Comparison of ENCODE assay signal across 12 cellular contexts in genomic region chr12:132430838-132431826, GRCh38. TPM values are rescaled to one million over a fixed set of nuclear protein-coding genes. Genes with fewer than 3 reads are reported as not detected.
A peak's percentile ranks its signal among the peaks of the same experiment; 100 is the strongest.
DNase-seq lines count a peak whose midpoint lies in the region; ATAC-seq and TF ChIP-seq lines count a peak whose summit lies in the region.
"Had no signal": no experiment of that assay in that cellular context is flagged by ENCODE, and none has a peak within 500 bp of the region (broad histone marks: within the 10 kb centered on the region; RNA-seq: fewer than 3 reads in every experiment).

No MANE protein-coding gene starts in this region.

- peaks cover 0 to 57% (median 0%) of the 10 kb centered on the region in 11 experiments; a peak in 7 of 22 replicates for H3K27me3 ChIP-seq in BLaER1 treated with 17β-estradiol and CSF1 and Interleukin-3, amounts not matched to agents 10 nM and 100 nM
- peaks cover 3% of the 10 kb centered on the region for H3K27me3 ChIP-seq in CD8-positive, alpha-beta memory T cell (ENCODE audit: insufficient read depth, low read length, poor library complexity, severe bottlenecking)
- H3K27me3 ChIP-seq: testis had no signal

- H3K36me3 ChIP-seq in BLaER1 treated with 17β-estradiol and CSF1 and Interleukin-3, amounts not matched to agents 10 nM and 100 nM = peaks cover 0 to 7% (median 0%) of the 10 kb centered on the region in 11 experiments; a peak in 6 of 22 replicates
- no peaks in the 10 kb centered on the region for H3K36me3 ChIP-seq in CD8-positive, alpha-beta memory T cell (ENCODE audit: insufficient read depth, low read length)
- H3K36me3 ChIP-seq in OCI-LY7 (ENCODE audit: insufficient read depth, low read length) = no peaks in the 10 kb centered on the region
- H3K36me3 ChIP-seq: adrenal gland, spleen had no signal

- H3K4me1 ChIP-seq in BLaER1 treated with 17β-estradiol and CSF1 and Interleukin-3, amounts not matched to agents 10 nM and 100 nM = peaks cover 50 to 98% (median 87%) of the 10 kb centered on the region in 10 experiments
- peaks cover 41% of the 10 kb centered on the region for H3K4me1 ChIP-seq in CD8-positive, alpha-beta memory T cell (ENCODE audit: insufficient read depth, low read length)
- H3K4me1 ChIP-seq in OCI-LY7 (ENCODE audit: insufficient read depth, low read length, poor library complexity, severe bottlenecking) = peaks cover 16% of the 10 kb centered on the region

- ATAC-seq in left lobe of liver = peak; percentile 60
- ATAC-seq in GM19455 (IDR thresholded peaks at IDR 0.05; ENCODE audit: unreplicated experiment) = no peak
- no peak for ATAC-seq in HG03442 (IDR thresholded peaks at IDR 0.05; ENCODE audit: unreplicated experiment)
- no peak for ATAC-seq in HG02840 (IDR thresholded peaks at IDR 0.05; ENCODE audit: low FRiP score, unreplicated experiment)

- H3K9me3 ChIP-seq in BLaER1 treated with 17β-estradiol and CSF1 and Interleukin-3, amounts not matched to agents 10 nM and 100 nM (replicated peaks in 1 of 11) = peaks cover 7 to 15% (median 8%) of the 10 kb centered on the region in 11 experiments
- no peaks in the 10 kb centered on the region for H3K9me3 ChIP-seq in CD8-positive, alpha-beta memory T cell (ENCODE audit: low read length)
- H3K9me3 ChIP-seq in OCI-LY7 (ENCODE audit: low read length) = no peaks in the 10 kb centered on the region
- H3K9me3 ChIP-seq: adrenal gland, spleen, testis had no signal

- H3K79me2 ChIP-seq in OCI-LY7 (ENCODE audit: insufficient read depth, low read depth, low read length) = no peaks in the 10 kb centered on the region

- peaks cover 0 to 26% (median 0%) of the 10 kb centered on the region in 11 experiments; a peak in 3 of 22 replicates for H4K20me1 ChIP-seq in BLaER1 treated with 17β-estradiol and CSF1 and Interleukin-3, amounts not matched to agents 10 nM and 100 nM
- H4K20me1 ChIP-seq in OCI-LY7 (ENCODE audit: insufficient read depth, low read length) = no peaks in the 10 kb centered on the region

- H2AFZ ChIP-seq in OCI-LY7 (ENCODE audit: low read length) = peak overlapping the region; percentile 66; the same call in 1 of the 2 replicates

- no TSS peak for BruUV-seq in OCI-LY7 (replicated peaks; lab: Mats Ljungman, UMichigan)

- H3K9me2 ChIP-seq in OCI-LY7 (ENCODE audit: insufficient read depth, low read length) = no peaks in the 10 kb centered on the region

- H3K9ac ChIP-seq in BLaER1 treated with 17β-estradiol and CSF1 and Interleukin-3, amounts not matched to agents 10 nM and 100 nM = peak overlapping the region in 3 of 11 experiments; percentile 12 to 31 (median 24); a peak in 2 of 22 replicates

- peaks cover 20 to 42% (median 28%) of the 10 kb centered on the region in 3 donors for H3K4me1 Mint-ChIP-seq in CD8-positive, alpha-beta memory T cell

- H3K4me2 ChIP-seq in BLaER1 treated with 17β-estradiol and CSF1 and Interleukin-3, amounts not matched to agents 10 nM and 100 nM = peak overlapping the region in 10 of 11 experiments; percentile 87 to 99 (median 95); a peak in 19 of 22 replicates
- peak overlapping the region; percentile 29 for H3K4me2 ChIP-seq in OCI-LY7 (ENCODE audit: low read length)

- DNase-seq in CD8-positive, alpha-beta memory T cell = no peak
- peak; percentile 37 for DNase-seq in OCI-LY7 (ENCODE audit: low spot score)
- no peak for DNase-seq in left lobe of liver (ENCODE audit: low spot score)
- DNase-seq: activated CD8-positive, alpha-beta memory T cell treated with anti-CD3 and anti-CD28 coated beads, Interleukin-2, amount 50 U/mL, for 48 hours; adrenal gland; testis had no signal

- H3K9me3 Mint-ChIP-seq in CD8-positive, alpha-beta memory T cell = no peaks in the 10 kb centered on the region
- H3K9me3 Mint-ChIP-seq: dendritic cell treated with granulocyte-macrophage colony-stimulating factor and Interleukin-4, amounts not matched to agents 40 ng/mL and 50 ng/mL, for 4 days had no signal

- POLR2A ChIA-PET in CD8-positive, alpha-beta memory T cell (lab: Charles Lee) = interaction anchor here (0.7 to 1.0 kb wide), 3 partner anchors 16 to 57 kb away, joined by 3 to 5 read pairs (median 3); no protein-coding TSS in a partner anchor
- POLR2A ChIA-PET in OCI-LY7 (lab: Charles Lee) = interaction anchor here (1.1 kb wide), 1 partner anchor 15 kb away, joined by 6 read pairs; no protein-coding TSS in a partner anchor

- no peak overlapping the region for H3K4me3 ChIP-seq in BLaER1 treated with 17β-estradiol and CSF1 and Interleukin-3, amounts not matched to agents 10 nM and 100 nM
- H3K4me3 ChIP-seq in CD8-positive, alpha-beta memory T cell (ENCODE audit: low read length) = no peak overlapping the region
- no peak overlapping the region for H3K4me3 ChIP-seq in OCI-LY7 (ENCODE audit: low read depth, low read length, poor library complexity, severe bottlenecking)
- H3K4me3 ChIP-seq: adrenal gland, testis had no signal

- intact Hi-C loops in OCI-LY7 (cut with micrococcal nuclease; ENCODE audit: unreplicated experiment) = loop anchor here (5.0 kb wide), 1 partner anchor 91 kb away; no protein-coding TSS in a partner anchor

- H3K36me3 Mint-ChIP-seq in CD8-positive, alpha-beta memory T cell = no peaks in the 10 kb centered on the region

- H3K27me3 Mint-ChIP-seq in CD8-positive, alpha-beta memory T cell = peaks cover 0 to 8% of the 10 kb centered on the region in 2 donors

- H3K27ac Mint-ChIP-seq in CD8-positive, alpha-beta memory T cell = peak overlapping the region in 1 of 8 donors; percentile 42

- CTCF ChIA-PET in CD8-positive, alpha-beta memory T cell (lab: Charles Lee) = interaction anchor here (0.7 to 1.4 kb wide), 10 partner anchors 10 to 277 kb away, joined by 3 to 15 read pairs (median 3); no protein-coding TSS in a partner anchor
- CTCF ChIA-PET in OCI-LY7 (lab: Charles Lee; ENCODE audit: unreplicated experiment) = interaction anchor here (1.2 kb wide), 1 partner anchor 474 kb away, joined by 5 read pairs; no protein-coding TSS in a partner anchor

- no peak for TF ChIP-seq CTCF in OCI-LY7 (conservative IDR thresholded peaks at IDR 0.05; ENCODE audit: low read length)

- H3K4me3 Mint-ChIP-seq in CD8-positive, alpha-beta memory T cell = peak overlapping the region in 4 of 7 donors; percentile 43 to 82 (median 64)

- H3K27ac ChIP-seq in BLaER1 treated with 17β-estradiol and CSF1 and Interleukin-3, amounts not matched to agents 10 nM and 100 nM = peak overlapping the region in 4 of 11 experiments; percentile 7 to 74 (median 23); a peak in 4 of 22 replicates
- H3K27ac ChIP-seq in CD8-positive, alpha-beta memory T cell (ENCODE audit: low read depth, low read length) = no peak overlapping the region
- H3K27ac ChIP-seq in OCI-LY7 (ENCODE audit: low read depth, low read length, poor library complexity, severe bottlenecking) = no peak overlapping the region
- H3K27ac ChIP-seq: adrenal gland, testis had no signal

RNA-seq across cellular contexts. Expression of gene FBRSL1, which starts 58.8 kb away (rescaled TPM):
- total RNA-seq in CD8-positive, alpha-beta memory T cell = 10 to 100 TPM; 58.1 to 62.1 TPM
- 1.4 TPM for polyA plus RNA-seq in CD8-positive, alpha-beta memory T cell
- total RNA-seq in OCI-LY7 (2014; rRNA removed; shearing (Covaris generic)) = 8.0 and 24.6 TPM in 2 replicates
- total RNA-seq in OCI-LY7 (2022) (83.5 and 87.8 TPM in 2 replicates), left lobe of liver (44.9 TPM)
